In the genomic region with DNA sequence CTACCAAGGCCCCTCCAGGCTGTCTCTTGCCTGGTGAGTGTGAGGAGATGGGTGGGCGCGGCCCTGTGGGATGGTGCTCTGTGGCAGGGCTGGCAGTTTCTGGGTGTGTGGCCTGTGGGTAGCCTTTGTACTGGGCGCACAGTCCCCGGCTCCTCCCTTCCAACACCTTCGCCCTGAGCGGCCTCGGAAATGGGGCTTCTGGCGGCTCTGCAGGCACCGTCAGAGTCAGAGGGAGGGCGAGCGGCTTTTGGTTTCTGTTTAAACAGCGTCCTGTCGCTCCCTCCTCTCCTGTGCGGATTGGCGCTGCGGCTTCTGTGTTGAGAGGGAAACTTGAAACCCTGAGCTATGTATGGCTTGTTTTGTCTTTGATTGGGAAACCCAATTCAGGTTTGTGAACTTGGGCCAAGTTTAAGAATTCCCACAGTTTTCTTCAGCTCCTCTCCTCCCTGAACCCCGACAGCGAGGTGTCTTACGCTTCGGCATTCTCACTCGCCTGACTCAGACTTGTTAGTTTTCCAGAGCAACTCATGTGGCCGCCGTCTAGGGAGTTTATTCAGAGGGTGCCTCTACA, we compare ENCODE assay signal across 9 cellular contexts. TPM values are rescaled to one million over a fixed set of nuclear protein-coding genes. Genes with fewer than 3 reads are reported as not detected.
DNase-seq lines count a peak whose midpoint lies in the region; ATAC-seq and TF ChIP-seq lines count a peak whose summit lies in the region.
"Had no signal": no experiment of that assay in that cellular context is flagged by ENCODE, and none has a peak within 500 bp of the region (broad histone marks: within the 10 kb centered on the region; RNA-seq: fewer than 3 reads in every experiment).

No MANE protein-coding gene starts in this region.

- WGBS in esophagus, 2 donors: 50 to 54% methylated on average over 23 of the region's 23 CpGs
- WGBS in sigmoid colon, 2 donors: 19 to 66% methylated on average over 23 of the region's 23 CpGs

- H3K36me3 ChIP-seq in esophagus (ENCODE audit: control insufficient read depth in 2 of 2, insufficient read depth in 2 of 2, low read length in 1 of 2) (peaks cover 0 to 5% of the 10 kb centered on the region in 2 donors), sigmoid colon (no peaks in the 10 kb centered on the region)

- ATAC-seq in HG03571 (IDR thresholded peaks at IDR 0.05; ENCODE audit: unreplicated experiment): no peak

- TF ChIP-seq CTCF in sigmoid colon (IDR thresholded peaks at IDR 0.05): no peak

- H3K9me3 ChIP-seq in esophagus (ENCODE audit: control insufficient read depth in 2 of 2, insufficient read depth in 1 of 2, low read depth in 1 of 2, low read length in 1 of 2): peaks cover 0 to 2% of the 10 kb centered on the region in 2 donors
- no peaks in the 10 kb centered on the region for H3K9me3 ChIP-seq in sigmoid colon

- intact Hi-C loops in sigmoid colon (cut with DNase I): no loop called here

- H3K27ac ChIP-seq in esophagus (ENCODE audit: low read depth in 2 of 2, low read length in 1 of 2): peak overlapping the region; percentile 84 to 94
- peak overlapping the region; percentile 46 to 74 (median 64) for H3K27ac ChIP-seq in sigmoid colon

- no peak for TF ChIP-seq EP300 in sigmoid colon (IDR thresholded peaks at IDR 0.05)

- H3K4me1 ChIP-seq in esophagus (ENCODE audit: control insufficient read depth in 2 of 2, insufficient read depth in 2 of 2, low read length in 1 of 2): peaks cover 5 to 9% of the 10 kb centered on the region in 2 donors
- H3K4me1 ChIP-seq in sigmoid colon: no peaks in the 10 kb centered on the region

- TF ChIP-seq POLR2A in sigmoid colon (IDR thresholded peaks at IDR 0.05): no peak

- H3K27me3 ChIP-seq in esophagus (ENCODE audit: control insufficient read depth in 1 of 2, insufficient read depth in 2 of 2, low read length in 2 of 2): no peaks in the 10 kb centered on the region
- no peaks in the 10 kb centered on the region for H3K27me3 ChIP-seq in sigmoid colon

- DNase-seq in DMS79 treated with DMSO at 0.1 percent for 48 hours (lab: John Stamatoyannopoulos, UW) (peak; percentile 58), sigmoid colon (peak; percentile 84), NCI-H1417 treated with DMSO at 0.1 percent for 48 hours (lab: John Stamatoyannopoulos, UW) (no peak), RPMI8226 (no peak), HuH-7.5 (ENCODE audit: low spot score) (no peak)
- peak; percentile 37 for DNase-seq in activated CD4-positive, alpha-beta T cell treated with anti-CD3 and anti-CD28 coated beads, Interleukin-2, amount 50 U/mL, for 1 hour
- DNase-seq: left cardiac atrium had no signal

- H3K4me3 ChIP-seq in esophagus (ENCODE audit: low read depth in 1 of 2, low read length in 2 of 2) (peak overlapping the region; percentile 37 to 40), sigmoid colon (peak overlapping the region; percentile 10 to 31 (median 30))

RNA-seq across cellular contexts. Expression of gene ZNF750, which starts 8.3 kb away (rescaled TPM):
- polyA plus RNA-seq in esophagus: 100 to 1,000 TPM in 1 of 2 donors, 10 to 100 TPM in 1; 30.2 to 111 TPM
- not detected for total RNA-seq in sigmoid colon
- under 1 TPM in 1 of 3 donors, not detected in 2; 0.01 TPM for polyA plus RNA-seq in sigmoid colon
- total RNA-seq: left cardiac atrium had no signal

Comparison
In these comparisons a context has a peak if more than half of its experiments do, and no peak if none do; other contexts are left out.
1. DNase-seq: peak in DMS79 treated with DMSO at 0.1 percent for 48 hours (single experiment), activated CD4-positive, alpha-beta T cell treated with anti-CD3 and anti-CD28 coated beads, Interleukin-2, amount 50 U/mL, for 1 hour (single experiment) and sigmoid colon (single experiment); none in NCI-H1417 treated with DMSO at 0.1 percent for 48 hours (single experiment), RPMI8226 (single experiment) and HuH-7.5 (single experiment).
2. RNA of gene ZNF750, which starts 8.3 kb away (polyA plus RNA-seq): 30.2 to 111 TPM in esophagus; 0.01 TPM in sigmoid colon; every median in the first group is over 10 times any median in the second.